1 cellular context compared by ENCODE assay signal in the genomic region with DNA sequence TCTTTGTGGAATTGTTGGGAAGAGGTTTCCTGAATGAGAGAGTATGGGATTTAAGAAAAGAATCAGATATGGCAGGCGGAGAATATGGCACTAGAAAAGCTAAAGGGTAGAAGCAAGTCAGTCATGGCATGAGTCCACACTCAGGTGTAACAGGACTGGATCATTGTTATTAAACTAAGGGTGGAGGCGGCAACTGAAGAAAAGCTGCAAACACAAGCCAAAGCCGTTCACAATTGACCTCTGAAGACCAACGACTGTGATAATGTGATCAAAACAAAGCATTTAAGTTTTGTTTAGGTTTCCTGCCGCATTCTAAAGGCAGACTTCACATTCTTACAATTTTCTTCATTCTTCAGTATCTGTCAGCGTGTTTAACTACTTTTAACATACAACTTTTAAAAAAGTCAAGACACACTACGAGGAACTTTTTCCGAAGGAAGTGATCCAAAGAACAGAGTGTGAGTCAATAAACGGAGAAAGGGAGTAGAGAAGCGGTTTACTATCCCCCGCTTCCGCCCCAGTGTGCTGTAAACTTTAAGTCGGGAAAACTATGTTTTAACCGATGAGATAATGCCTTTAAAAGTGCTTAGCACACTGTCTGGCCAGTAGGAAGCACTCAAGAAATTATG.
TF ChIP-seq lines count a peak whose summit lies in the region.

No MANE protein-coding gene starts in this region.

TF ChIP-seq in K562, 482 proteins besides CTCF, POLR2A, EP300 and RAD21 (continued from another document):
- TF ChIP-seq NELFE (IDR thresholded peaks at IDR 0.05; ENCODE audit: insufficient read depth, insufficient read length) = no peak
- 0 out of 4 replicates have a peak, but pooled peaks of 1 of the 2 experiments have one; percentile 70 for TF ChIP-seq ARNT (IDR thresholded peaks at IDR 0.05)
- TF ChIP-seq CHD1 (IDR thresholded peaks at IDR 0.05; ENCODE audit: low read length) = peak; percentile 48
- TF ChIP-seq RFX1 (IDR thresholded peaks at IDR 0.05) = no peak
- 0 out of 2 replicates have a peak, but pooled peaks have one; percentile 32 for TF ChIP-seq ZNF644 (tag; IDR thresholded peaks at IDR 0.05; ENCODE audit: low read depth)
- no peak for TF ChIP-seq ZNF511 (CRISPR knock-in tag; IDR thresholded peaks at IDR 0.05)
- 0 out of 2 replicates have a peak, but pooled peaks have one; percentile 23 for TF ChIP-seq JUN (IDR thresholded peaks at IDR 0.05; ENCODE audit: borderline replicate concordance, low read depth, low read length)
- no peak for TF ChIP-seq JUN (CRISPR knock-in tag; IDR thresholded peaks at IDR 0.05; ENCODE audit: borderline replicate concordance)
- no peak for TF ChIP-seq GABPB1 (CRISPR knock-in tag; IDR thresholded peaks at IDR 0.05)
- TF ChIP-seq MAFK (IDR thresholded peaks at IDR 0.05; ENCODE audit: low read length) = peak; percentile 1; the same call in 1 of the 2 replicates
- no peak for TF ChIP-seq MYC (IDR thresholded peaks at IDR 0.05; ENCODE audit: low read depth, low read length)
- TF ChIP-seq MYC (CRISPR knock-in tag; IDR thresholded peaks at IDR 0.05; ENCODE audit: borderline replicate concordance, low read depth) = no peak
- TF ChIP-seq, protein P1, sequence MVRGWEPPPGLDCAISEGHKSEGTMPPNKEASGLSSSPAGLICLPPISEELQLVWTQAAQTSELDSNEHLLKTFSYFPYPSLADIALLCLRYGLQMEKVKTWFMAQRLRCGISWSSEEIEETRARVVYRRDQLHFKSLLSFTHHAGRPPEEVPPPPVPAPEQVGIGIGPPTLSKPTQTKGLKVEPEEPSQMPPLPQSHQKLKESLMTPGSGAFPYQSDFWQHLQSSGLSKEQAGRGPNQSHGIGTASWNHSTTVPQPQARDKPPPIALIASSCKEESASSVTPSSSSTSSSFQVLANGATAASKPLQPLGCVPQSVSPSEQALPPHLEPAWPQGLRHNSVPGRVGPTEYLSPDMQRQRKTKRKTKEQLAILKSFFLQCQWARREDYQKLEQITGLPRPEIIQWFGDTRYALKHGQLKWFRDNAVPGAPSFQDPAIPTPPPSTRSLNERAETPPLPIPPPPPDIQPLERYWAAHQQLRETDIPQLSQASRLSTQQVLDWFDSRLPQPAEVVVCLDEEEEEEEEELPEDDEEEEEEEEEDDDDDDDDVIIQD (CRISPR knock-in tag; IDR thresholded peaks at IDR 0.05) = no peak
- no peak for TF ChIP-seq PATZ1 (CRISPR knock-in tag; IDR thresholded peaks at IDR 0.05; ENCODE audit: borderline replicate concordance)
- 0 out of 2 replicates have a peak, but pooled peaks have one; percentile 29 for TF ChIP-seq CHAMP1 (IDR thresholded peaks at IDR 0.05)
- TF ChIP-seq ZNF217 (CRISPR knock-in tag; IDR thresholded peaks at IDR 0.05) = no peak
- peak; percentile 59 for TF ChIP-seq DPF2 (IDR thresholded peaks at IDR 0.05)
- TF ChIP-seq C11orf30 (IDR thresholded peaks at IDR 0.05; ENCODE audit: low read depth) = no peak
- TF ChIP-seq, protein P2, sequence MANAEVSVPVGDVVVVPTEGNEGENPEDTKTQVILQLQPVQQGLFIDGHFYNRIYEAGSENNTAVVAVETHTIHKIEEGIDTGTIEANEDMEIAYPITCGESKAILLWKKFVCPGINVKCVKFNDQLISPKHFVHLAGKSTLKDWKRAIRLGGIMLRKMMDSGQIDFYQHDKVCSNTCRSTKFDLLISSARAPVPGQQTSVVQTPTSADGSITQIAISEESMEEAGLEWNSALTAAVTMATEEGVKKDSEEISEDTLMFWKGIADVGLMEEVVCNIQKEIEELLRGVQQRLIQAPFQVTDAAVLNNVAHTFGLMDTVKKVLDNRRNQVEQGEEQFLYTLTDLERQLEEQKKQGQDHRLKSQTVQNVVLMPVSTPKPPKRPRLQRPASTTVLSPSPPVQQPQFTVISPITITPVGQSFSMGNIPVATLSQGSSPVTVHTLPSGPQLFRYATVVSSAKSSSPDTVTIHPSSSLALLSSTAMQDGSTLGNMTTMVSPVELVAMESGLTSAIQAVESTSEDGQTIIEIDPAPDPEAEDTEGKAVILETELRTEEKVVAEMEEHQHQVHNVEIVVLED (CRISPR knock-in tag; IDR thresholded peaks at IDR 0.05) = no peak
- TF ChIP-seq ZFPM2 (CRISPR knock-in tag; IDR thresholded peaks at IDR 0.05) = no peak
- no peak for TF ChIP-seq RNF2 (IDR thresholded peaks at IDR 0.05)
- TF ChIP-seq, protein P3, sequence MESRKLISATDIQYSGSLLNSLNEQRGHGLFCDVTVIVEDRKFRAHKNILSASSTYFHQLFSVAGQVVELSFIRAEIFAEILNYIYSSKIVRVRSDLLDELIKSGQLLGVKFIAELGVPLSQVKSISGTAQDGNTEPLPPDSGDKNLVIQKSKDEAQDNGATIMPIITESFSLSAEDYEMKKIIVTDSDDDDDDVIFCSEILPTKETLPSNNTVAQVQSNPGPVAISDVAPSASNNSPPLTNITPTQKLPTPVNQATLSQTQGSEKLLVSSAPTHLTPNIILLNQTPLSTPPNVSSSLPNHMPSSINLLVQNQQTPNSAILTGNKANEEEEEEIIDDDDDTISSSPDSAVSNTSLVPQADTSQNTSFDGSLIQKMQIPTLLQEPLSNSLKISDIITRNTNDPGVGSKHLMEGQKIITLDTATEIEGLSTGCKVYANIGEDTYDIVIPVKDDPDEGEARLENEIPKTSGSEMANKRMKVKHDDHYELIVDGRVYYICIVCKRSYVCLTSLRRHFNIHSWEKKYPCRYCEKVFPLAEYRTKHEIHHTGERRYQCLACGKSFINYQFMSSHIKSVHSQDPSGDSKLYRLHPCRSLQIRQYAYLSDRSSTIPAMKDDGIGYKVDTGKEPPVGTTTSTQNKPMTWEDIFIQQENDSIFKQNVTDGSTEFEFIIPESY (CRISPR knock-in tag; IDR thresholded peaks at IDR 0.05) = no peak
- TF ChIP-seq GABPA (tag; conservative IDR thresholded peaks at IDR 0.05; ENCODE audit: low read depth) = no peak
- no peak; the same call in 1 of the 2 replicates for TF ChIP-seq GTF2E2 (tag; IDR thresholded peaks at IDR 0.05)
- TF ChIP-seq RBFOX2 (IDR thresholded peaks at IDR 0.05; ENCODE audit: low read depth, low read length) = no peak
- no peak for TF ChIP-seq KHSRP (IDR thresholded peaks at IDR 0.05)
- TF ChIP-seq CBX1 (IDR thresholded peaks at IDR 0.05; ENCODE audit: low read depth) = no peak
- TF ChIP-seq ZEB2 (IDR thresholded peaks at IDR 0.05) = no peak
- no peak for TF ChIP-seq ZNF316 (IDR thresholded peaks at IDR 0.05)
- TF ChIP-seq ZNF197 (CRISPR knock-in tag; IDR thresholded peaks at IDR 0.05; ENCODE audit: low read depth) = peak; percentile 38; the same call in 1 of the 2 replicates
- no peak for TF ChIP-seq ZNF764 (CRISPR knock-in tag; IDR thresholded peaks at IDR 0.05; ENCODE audit: low read depth)
- no peak for TF ChIP-seq ZNF778 (CRISPR knock-in tag; IDR thresholded peaks at IDR 0.05)
- no peak for TF ChIP-seq MCM2 (IDR thresholded peaks at IDR 0.05; ENCODE audit: low read depth)
- TF ChIP-seq ESRRA (IDR thresholded peaks at IDR 0.05; ENCODE audit: borderline replicate concordance, low read depth) = no peak
- no peak for TF ChIP-seq ZNF445 (CRISPR knock-in tag; IDR thresholded peaks at IDR 0.05; ENCODE audit: low read depth)
- TF ChIP-seq ZNF146 (CRISPR knock-in tag; IDR thresholded peaks at IDR 0.05; ENCODE audit: unreplicated experiment) = no peak
- no peak for TF ChIP-seq POU5F1 (IDR thresholded peaks at IDR 0.05; ENCODE audit: borderline replicate concordance, low read depth, low read length, partially characterized antibody)
- TF ChIP-seq NFRKB (IDR thresholded peaks at IDR 0.05; ENCODE audit: low read depth) = 0 out of 2 replicates have a peak, but pooled peaks have one; percentile 70
- TF ChIP-seq SLC30A9 (CRISPR knock-in tag; IDR thresholded peaks at IDR 0.05) = no peak
- no peak for TF ChIP-seq CHCHD3 (CRISPR knock-in tag; IDR thresholded peaks at IDR 0.05)
- TF ChIP-seq KLF6 (CRISPR knock-in tag; IDR thresholded peaks at IDR 0.05; ENCODE audit: borderline replicate concordance) = 0 out of 2 replicates have a peak, but pooled peaks have one; percentile 31
- TF ChIP-seq POLR2AphosphoS5 (IDR thresholded peaks at IDR 0.05; ENCODE audit: control insufficient read depth, insufficient read depth, low read depth, low read length) = no peak
- TF ChIP-seq CCNT2 (IDR thresholded peaks at IDR 0.05; ENCODE audit: borderline replicate concordance, extremely low read depth, insufficient read length, low read depth, low read length) = no peak
- no peak; the same call in 1 of the 2 replicates for TF ChIP-seq HES1 (IDR thresholded peaks at IDR 0.05; ENCODE audit: low read depth)
- 0 out of 2 replicates have a peak, but pooled peaks have one; percentile 19 for TF ChIP-seq ZNF589 (CRISPR knock-in tag; IDR thresholded peaks at IDR 0.05; ENCODE audit: low read depth)
- 0 out of 2 replicates have a peak, but pooled peaks have one; percentile 50 for TF ChIP-seq SMARCE1 (IDR thresholded peaks at IDR 0.05)
- TF ChIP-seq FOXM1 (IDR thresholded peaks at IDR 0.05; ENCODE audit: low read depth) = peak; percentile 83; the same call in 1 of the 2 replicates
- TF ChIP-seq FOXM1 (CRISPR knock-in tag; IDR thresholded peaks at IDR 0.05; ENCODE audit: low read depth) = no peak
- TF ChIP-seq PURB (CRISPR knock-in tag; IDR thresholded peaks at IDR 0.05; ENCODE audit: low read depth) = no peak
- TF ChIP-seq ETV1 (tag; conservative IDR thresholded peaks at IDR 0.05; ENCODE audit: low read depth) = peak; percentile 84
- peak; percentile 76; the same call in 1 of the 2 replicates for TF ChIP-seq ETV5 (CRISPR knock-in tag; IDR thresholded peaks at IDR 0.05; ENCODE audit: low read depth)
- no peak for TF ChIP-seq CBX8 (IDR thresholded peaks at IDR 0.05; ENCODE audit: borderline replicate concordance, extremely low read depth, low read depth, low read length, poor library complexity, severe bottlenecking)
- TF ChIP-seq ZC3H4 (CRISPR knock-in tag; IDR thresholded peaks at IDR 0.05; ENCODE audit: borderline replicate concordance) = no peak
- TF ChIP-seq BHLHE40 (IDR thresholded peaks at IDR 0.05; ENCODE audit: low read length) = no peak
- peak in 1 of 2 experiments; percentile 33; a peak in 1 of 4 replicates for TF ChIP-seq RCOR1 (IDR thresholded peaks at IDR 0.05; ENCODE audit: borderline replicate concordance in 1 of 2, low read depth in 2 of 2, low read length in 2 of 2)
- no peak for TF ChIP-seq PPARD (CRISPR knock-in tag; IDR thresholded peaks at IDR 0.05)
- no peak for TF ChIP-seq SMAD2 (IDR thresholded peaks at IDR 0.05; ENCODE audit: low read depth, low read length)
- no peak for TF ChIP-seq THRAP3 (IDR thresholded peaks at IDR 0.05; ENCODE audit: borderline replicate concordance)
- no peak; the same call in 1 of the 2 replicates for TF ChIP-seq PML (IDR thresholded peaks at IDR 0.05; ENCODE audit: low read length)
- peak in 1 of 2 experiments; percentile 26; a peak in 1 of 4 replicates for TF ChIP-seq KDM1A (IDR thresholded peaks at IDR 0.05)
- TF ChIP-seq HMG20B (CRISPR knock-in tag; IDR thresholded peaks at IDR 0.05) = no peak
